ENCODE assay signal across 13 cellular contexts in genomic region chr1:199954701-199955100, GRCh38.
DNase-seq lines count a peak whose midpoint lies in the region; ATAC-seq, FAIRE-seq and TF ChIP-seq lines count a peak whose summit lies in the region.
"Had no signal": no experiment of that assay in that cellular context is flagged by ENCODE, and none has a peak within 500 bp of the region (broad histone marks: within the 10 kb centered on the region; RNA-seq: fewer than 3 reads in every experiment).

No MANE protein-coding gene starts in this region.

- TF ChIP-seq CTCF in A549 (IDR thresholded peaks at IDR 0.05) (peak; percentile 34; the same call in 1 of the 3 replicates), GM12872 (IDR thresholded peaks at IDR 0.05; ENCODE audit: insufficient read depth, low read depth, low read length) (peak; percentile 53; the same call in 2 of the 3 replicates), Panc1 (IDR thresholded peaks at IDR 0.05) (peak; percentile 77), fibroblast of villous mesenchyme (IDR thresholded peaks at IDR 0.05; ENCODE audit: insufficient read depth, low read depth, low read length) (peak; percentile 8), CD14-positive monocyte (IDR thresholded peaks at IDR 0.05) (no peak)

- no peaks in the 10 kb centered on the region for H3K4me1 ChIP-seq in A549
- no peaks in the 10 kb centered on the region for H3K4me1 ChIP-seq in Panc1 (ENCODE audit: control insufficient read depth, insufficient read depth, low read length)
- H3K4me1 ChIP-seq in CD8-positive, alpha-beta memory T cell (ENCODE audit: insufficient read depth, low read length): no peaks in the 10 kb centered on the region
- H3K4me1 ChIP-seq: stomach had no signal

- TF ChIP-seq EP300 in A549 (IDR thresholded peaks at IDR 0.05): no peak

- intact Hi-C loops in Panc1 (cut with micrococcal nuclease; ENCODE audit: unreplicated experiment): no loop called here
- intact Hi-C loops in CD14-positive monocyte (cut with micrococcal nuclease): no loop called here

- no peak overlapping the region for H3K4me3 Mint-ChIP-seq in CD14-positive monocyte
- H3K4me3 Mint-ChIP-seq in activated CD8-positive, alpha-beta T cell treated with anti-CD3 and anti-CD28 coated beads, Interleukin-2, amount 10 ng/mL, durations not matched to agents 7 days and 5 days: no peak overlapping the region
- no peak overlapping the region for H3K4me3 Mint-ChIP-seq in CD8-positive, alpha-beta memory T cell
- H3K4me3 Mint-ChIP-seq: activated naive CD8-positive, alpha-beta T cell had no signal

- no TSS peak for BruUV-seq in Panc1 (replicated peaks; lab: Mats Ljungman, UMichigan)

- 72% methylated on average over 3 of the region's 3 CpGs for WGBS in A549 (ENCODE audit: missing lambda C conversion rate)

- CTCF ChIA-PET in A549 (lab: Yijun Ruan, JAX): interaction anchor here (0.9 kb wide), 1 partner anchor 10 kb away, joined by 3 read pairs; no protein-coding TSS in a partner anchor
- CTCF ChIA-PET in Panc1 (lab: Charles Lee): no interaction called here
- CTCF ChIA-PET in activated CD8-positive, alpha-beta T cell treated with anti-CD3 and anti-CD28 coated beads, Interleukin-2, amount 10 ng/mL, durations not matched to agents 7 days and 5 days (lab: Charles Lee): interaction anchor here (1.3 kb wide), 1 partner anchor 28 kb away, joined by 4 read pairs; no protein-coding TSS in a partner anchor
- CTCF ChIA-PET in CD8-positive, alpha-beta memory T cell (lab: Charles Lee): no interaction called here

- POLR2A ChIA-PET in A549 (lab: Yijun Ruan, JAX) (no interaction called here), Panc1 (lab: Charles Lee) (no interaction called here)
- POLR2A ChIA-PET in activated CD8-positive, alpha-beta T cell treated with anti-CD3 and anti-CD28 coated beads, Interleukin-2, amount 10 ng/mL, durations not matched to agents 7 days and 5 days (lab: Charles Lee): no interaction called here
- POLR2A ChIA-PET in CD8-positive, alpha-beta memory T cell (lab: Charles Lee): no interaction called here

- H3K36me3 ChIP-seq in Panc1 (ENCODE audit: control insufficient read depth, insufficient read depth, low read length): no peaks in the 10 kb centered on the region
- H3K36me3 ChIP-seq in CD8-positive, alpha-beta memory T cell (ENCODE audit: insufficient read depth, low read length): no peaks in the 10 kb centered on the region
- H3K36me3 ChIP-seq: stomach had no signal

- H3K9me3 Mint-ChIP-seq in CD14-positive monocyte: peaks cover 0 to 4% (median 0%) of the 10 kb centered on the region in 7 donors
- no peaks in the 10 kb centered on the region for H3K9me3 Mint-ChIP-seq in activated CD8-positive, alpha-beta T cell treated with anti-CD3 and anti-CD28 coated beads, Interleukin-2, amount 10 ng/mL, durations not matched to agents 7 days and 5 days (ENCODE audit: insufficient read depth)
- H3K9me3 Mint-ChIP-seq in CD8-positive, alpha-beta memory T cell: peaks cover 0 to 6% (median 0%) of the 10 kb centered on the region in 5 donors

- no peaks in the 10 kb centered on the region for H3K27me3 ChIP-seq in Panc1 (ENCODE audit: control insufficient read depth, insufficient read depth, low read length)
- H3K27me3 ChIP-seq in CD8-positive, alpha-beta memory T cell (ENCODE audit: insufficient read depth, low read length, poor library complexity, severe bottlenecking): no peaks in the 10 kb centered on the region
- H3K27me3 ChIP-seq: stomach had no signal

- no peak for FAIRE-seq in A549 (lab: Jason Lieb, UNC)

- H3K9me3 ChIP-seq in A549: 0 out of 3 replicates have a peak, but pooled peaks cover 3% of the 10 kb centered on the region
- H3K9me3 ChIP-seq in Panc1 (ENCODE audit: control insufficient read depth, insufficient read depth, low read depth, low read length): no peaks in the 10 kb centered on the region
- H3K9me3 ChIP-seq in CD8-positive, alpha-beta memory T cell (ENCODE audit: low read length): no peaks in the 10 kb centered on the region
- H3K9me3 ChIP-seq: stomach had no signal

- H3K27me3 Mint-ChIP-seq in CD14-positive monocyte (ENCODE audit: low read depth in 3 of 3): peaks cover 2 to 5% (median 3%) of the 10 kb centered on the region in 3 donors
- H3K27me3 Mint-ChIP-seq in activated CD8-positive, alpha-beta T cell treated with anti-CD3 and anti-CD28 coated beads, Interleukin-2, amount 10 ng/mL, durations not matched to agents 7 days and 5 days (ENCODE audit: low read depth): peaks cover 31% of the 10 kb centered on the region
- H3K27me3 Mint-ChIP-seq in CD8-positive, alpha-beta memory T cell: peaks cover 6 to 12% of the 10 kb centered on the region in 2 donors

- H3K4me2 ChIP-seq in A549: no peak overlapping the region

- H3K4me1 Mint-ChIP-seq in CD14-positive monocyte: no peaks in the 10 kb centered on the region
- no peaks in the 10 kb centered on the region for H3K4me1 Mint-ChIP-seq in activated CD8-positive, alpha-beta T cell treated with anti-CD3 and anti-CD28 coated beads, Interleukin-2, amount 10 ng/mL, durations not matched to agents 7 days and 5 days (ENCODE audit: low read depth)
- no peaks in the 10 kb centered on the region for H3K4me1 Mint-ChIP-seq in CD8-positive, alpha-beta memory T cell

- peak overlapping the region in 1 of 2 experiments; percentile 27; a peak in 1 of 6 replicates for H3K27ac ChIP-seq in A549
- no peak overlapping the region for H3K27ac ChIP-seq in Panc1 (ENCODE audit: low read length)
- no peak overlapping the region for H3K27ac ChIP-seq in CD8-positive, alpha-beta memory T cell (ENCODE audit: low read depth, low read length)
- H3K27ac ChIP-seq: stomach had no signal

- TF ChIP-seq RAD21 in A549 (conservative IDR thresholded peaks at IDR 0.05 in 1 of 2, IDR thresholded peaks at IDR 0.05 in 1 of 2): peak; percentile 39 to 59; a peak in 3 of 5 replicates

- in situ Hi-C loops in Panc1 (cut with HindIII; ENCODE audit: low pct_unique_long_range_greater_than_20kb, low sequenced_read_pairs): no loop called here

- no peak overlapping the region for H3K4me3 ChIP-seq in A549
- H3K4me3 ChIP-seq in Panc1 (ENCODE audit: low read depth in 2 of 2, low read length in 2 of 2): no peak overlapping the region
- H3K4me3 ChIP-seq in fibroblast of villous mesenchyme (ENCODE audit: low read depth, low read length): no peak overlapping the region
- H3K4me3 ChIP-seq in CD8-positive, alpha-beta memory T cell (ENCODE audit: low read length): no peak overlapping the region
- H3K4me3 ChIP-seq: stomach had no signal

- no peaks in the 10 kb centered on the region for H3K36me3 Mint-ChIP-seq in CD14-positive monocyte
- H3K36me3 Mint-ChIP-seq in activated CD8-positive, alpha-beta T cell treated with anti-CD3 and anti-CD28 coated beads, Interleukin-2, amount 10 ng/mL, durations not matched to agents 7 days and 5 days (ENCODE audit: low read depth): no peaks in the 10 kb centered on the region
- H3K36me3 Mint-ChIP-seq in CD8-positive, alpha-beta memory T cell: no peaks in the 10 kb centered on the region

- TF ChIP-seq POLR2A in A549 (IDR thresholded peaks at IDR 0.05; ENCODE audit: low read length): no peak

- H3K27ac Mint-ChIP-seq in CD14-positive monocyte: no peak overlapping the region
- no peak overlapping the region for H3K27ac Mint-ChIP-seq in activated CD8-positive, alpha-beta T cell treated with anti-CD3 and anti-CD28 coated beads, Interleukin-2, amount 10 ng/mL, durations not matched to agents 7 days and 5 days
- H3K27ac Mint-ChIP-seq in CD8-positive, alpha-beta memory T cell: no peak overlapping the region
- H3K27ac Mint-ChIP-seq: activated naive CD8-positive, alpha-beta T cell had no signal

- DNase-seq in A549 (ENCODE audit: low read depth in 1 of 2, low spot score in 1 of 2) (peak in 1 of 2 experiments; percentile 29), Panc1 (ENCODE audit: low read depth, low spot score) (no peak), fibroblast of villous mesenchyme (ENCODE audit: low read depth) (no peak), CD14-positive monocyte (ENCODE audit: low spot score) (no peak)
- DNase-seq in activated CD8-positive, alpha-beta T cell treated with anti-CD3 and anti-CD28 coated beads, Interleukin-2, amount 10 ng/mL, durations not matched to agents 7 days and 5 days: no peak
- no peak for DNase-seq in CD8-positive, alpha-beta memory T cell
- DNase-seq: GOT3, head of caudate nucleus, retina, stomach had no signal

- ATAC-seq in A549 (peak; percentile 56 to 91; a peak in 3 of 6 replicates), Panc1 (peak; percentile 76; the same call in 1 of the 2 replicates), HG03457 (IDR thresholded peaks at IDR 0.05; ENCODE audit: unreplicated experiment) (no peak)
- no peak for ATAC-seq in activated CD8-positive, alpha-beta T cell treated with anti-CD3 and anti-CD28 coated beads, Interleukin-2, amount 10 ng/mL, durations not matched to agents 7 days and 5 days

TF ChIP-seq in A549, 52 proteins besides CTCF, POLR2A, EP300 and RAD21:
- TF ChIP-seq SMC3 (IDR thresholded peaks at IDR 0.05) (peak; percentile 46; the same call in 2 of the 3 replicates), RNF2 (IDR thresholded peaks at IDR 0.05; ENCODE audit: borderline replicate concordance, low read depth) (no peak)

Comparison
In these comparisons a context has a peak if more than half of its experiments do, and no peak if none do; other contexts are left out.
1. ATAC-seq: peak in A549 (2 of 2) and Panc1 (single experiment); none in activated CD8-positive, alpha-beta T cell treated with anti-CD3 and anti-CD28 coated beads, Interleukin-2, amount 10 ng/mL, durations not matched to agents 7 days and 5 days (single experiment) and HG03457 (single experiment).
2. CTCF ChIA-PET loops: an anchor here in A549 (0.9 kb wide) and activated CD8-positive, alpha-beta T cell treated with anti-CD3 and anti-CD28 coated beads, Interleukin-2, amount 10 ng/mL, durations not matched to agents 7 days and 5 days (1.3 kb wide); none called in Panc1 and CD8-positive, alpha-beta memory T cell.